In genomic region chr2:166239548-166239947, GRCh38 we compare ENCODE assay signal across 1 cellular context.
TF ChIP-seq lines count a peak whose summit lies in the region.

No MANE protein-coding gene starts in this region.

TF ChIP-seq in GM23338, 12 proteins besides CTCF, POLR2A, EP300 and RAD21 (continued from another document):
- TF ChIP-seq ZNF462 (CRISPR knock-in tag; IDR thresholded peaks at IDR 0.05) (no peak), JUNB (IDR thresholded peaks at IDR 0.05; ENCODE audit: unreplicated experiment) (no peak), EZH2 (IDR thresholded peaks at IDR 0.05; ENCODE audit: low read depth, unreplicated experiment) (no peak), STAT1 (IDR thresholded peaks at IDR 0.05; ENCODE audit: unreplicated experiment) (no peak), NANOG (IDR thresholded peaks at IDR 0.05; ENCODE audit: borderline replicate concordance) (no peak)
